Comparison of ENCODE assay signal across 8 cellular contexts in genomic region chr11:96242971-96243647, GRCh38.
DNase-seq lines count a peak whose midpoint lies in the region; ATAC-seq lines count a peak whose summit lies in the region.

No MANE protein-coding gene starts in this region.

- H3K27me3 Mint-ChIP-seq in dendritic cell treated with granulocyte-macrophage colony-stimulating factor and Interleukin-4, amounts not matched to agents 40 ng/mL and 50 ng/mL, for 4 days = no peaks in the 10 kb centered on the region

- DNase-seq in AG20443 (ENCODE audit: low spot score) = peak; percentile 95
- DNase-seq in NCI-H526 treated with DMSO at 0.1 percent for 48 hours (lab: John Stamatoyannopoulos, UW) = peak; percentile 86
- peak; percentile 68 for DNase-seq in activated CD4-positive, alpha-beta T cell treated with anti-CD3 and anti-CD28 coated beads, Interleukin-2, amount 50 U/mL, for 1 hour
- DNase-seq in left lobe of liver (ENCODE audit: low spot score) = peak; percentile 79
- DNase-seq in stimulated activated CD4-positive, alpha-beta T cell treated with anti-CD3 and anti-CD28 coated beads, Interleukin-1b, Interleukin-23, amount 100 ng/mL, for 48 hours = peak; percentile 87

- peak; percentile 96 for ATAC-seq in GM19035 (IDR thresholded peaks at IDR 0.05; ENCODE audit: unreplicated experiment)
- ATAC-seq in HG03280 (IDR thresholded peaks at IDR 0.05; ENCODE audit: unreplicated experiment) = peak; percentile 94
- ATAC-seq in left lobe of liver = peak; percentile 97

- H3K4me1 Mint-ChIP-seq in dendritic cell treated with granulocyte-macrophage colony-stimulating factor and Interleukin-4, amounts not matched to agents 40 ng/mL and 50 ng/mL, for 4 days (ENCODE audit: low read depth) = peaks cover 39% of the 10 kb centered on the region

- H3K9me3 Mint-ChIP-seq in dendritic cell treated with granulocyte-macrophage colony-stimulating factor and Interleukin-4, amounts not matched to agents 40 ng/mL and 50 ng/mL, for 4 days = no peaks in the 10 kb centered on the region

- H3K36me3 Mint-ChIP-seq in dendritic cell treated with granulocyte-macrophage colony-stimulating factor and Interleukin-4, amounts not matched to agents 40 ng/mL and 50 ng/mL, for 4 days (ENCODE audit: low read depth) = no peaks in the 10 kb centered on the region

- intact Hi-C loops in dendritic cell treated with granulocyte-macrophage colony-stimulating factor and Interleukin-4, amounts not matched to agents 40 ng/mL and 50 ng/mL, for 4 days (cut with micrococcal nuclease) = loop anchor here (5.0 to 10.0 kb wide), 3 partner anchors 99 to 188 kb away; partner anchors contain the start of genes JRKL and MAML2

- H3K4me3 Mint-ChIP-seq in dendritic cell treated with granulocyte-macrophage colony-stimulating factor and Interleukin-4, amounts not matched to agents 40 ng/mL and 50 ng/mL, for 4 days = peak overlapping the region; percentile 76

- peak overlapping the region; percentile 83 for H3K27ac Mint-ChIP-seq in dendritic cell treated with granulocyte-macrophage colony-stimulating factor and Interleukin-4, amounts not matched to agents 40 ng/mL and 50 ng/mL, for 4 days

Comparison
In these comparisons a context has a peak if more than half of its experiments do, and no peak if none do; other contexts are left out.
1. Peak in every context shown above with its lines: DNase-seq and ATAC-seq.